In the genomic region with DNA sequence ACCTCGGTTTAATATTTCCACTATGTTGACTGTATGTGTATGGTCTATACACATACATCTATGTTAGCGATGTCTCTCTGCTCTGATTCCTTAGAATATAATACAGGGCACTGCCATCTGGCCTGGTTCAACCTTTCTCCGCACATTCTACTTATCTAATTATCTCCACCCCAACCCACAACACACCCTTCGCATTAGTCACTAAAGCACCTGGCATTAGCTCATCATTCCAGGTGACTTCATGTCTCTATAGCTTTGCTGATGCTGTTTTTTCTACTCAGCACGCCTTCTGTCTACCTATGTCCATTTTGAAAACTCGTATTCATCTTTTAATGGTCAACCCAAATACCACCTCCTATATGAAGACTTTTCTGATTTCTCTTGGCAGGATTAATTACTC, we compare ENCODE assay signal across 15 cellular contexts.
"Had no signal": no experiment of that assay in that cellular context is flagged by ENCODE, and none has a peak within 500 bp of the region (broad histone marks: within the 10 kb centered on the region; RNA-seq: fewer than 3 reads in every experiment).

No MANE protein-coding gene starts in this region.

- H3K4me3 ChIP-seq: dorsolateral prefrontal cortex, ovary, sigmoid colon, upper lobe of left lung had no signal

- FAIRE-seq: endometrium had no signal

- H3K4me1 ChIP-seq: sigmoid colon, upper lobe of left lung had no signal

- H3K27me3 ChIP-seq: dorsolateral prefrontal cortex, ovary, sigmoid colon, upper lobe of left lung had no signal

- H3K27ac Mint-ChIP-seq: activated naive CD8-positive, alpha-beta T cell had no signal

- H3K9me3 ChIP-seq: ovary, sigmoid colon, upper lobe of left lung had no signal

- H3K27ac ChIP-seq: dorsolateral prefrontal cortex, ovary, sigmoid colon, upper lobe of left lung had no signal

- H3K36me3 Mint-ChIP-seq: activated naive CD8-positive, alpha-beta T cell had no signal

- DNase-seq: activated effector memory CD4-positive, alpha-beta T cell treated with Interleukin-2 at 50 U/mL for 16 hours; activated T-cell treated with anti-CD3 and anti-CD28 coated beads, Interleukin-2, amount 50 U/mL, for 1 hour; anterior cingulate cortex; dorsolateral prefrontal cortex; foreskin melanocyte; left ventricle myocardium superior; ovary; sigmoid colon; stimulated activated CD4-positive, alpha-beta T cell treated with anti-CD3 and anti-CD28 coated beads, Interleukin-12 subunit alpha, Interleukin-12 subunit beta, amount 100 ng/mL, for 4 hours; stimulated activated naive CD4-positive, alpha-beta T cell; substantia nigra; upper lobe of left lung had no signal

- H3K4me3 Mint-ChIP-seq: activated naive CD8-positive, alpha-beta T cell; neural crest cell had no signal

- H3K9me3 Mint-ChIP-seq: neural crest cell had no signal

- H3K36me3 ChIP-seq: ovary, sigmoid colon, upper lobe of left lung had no signal
